Comparison of ENCODE assay signal across 1 cellular context in the genomic region with DNA sequence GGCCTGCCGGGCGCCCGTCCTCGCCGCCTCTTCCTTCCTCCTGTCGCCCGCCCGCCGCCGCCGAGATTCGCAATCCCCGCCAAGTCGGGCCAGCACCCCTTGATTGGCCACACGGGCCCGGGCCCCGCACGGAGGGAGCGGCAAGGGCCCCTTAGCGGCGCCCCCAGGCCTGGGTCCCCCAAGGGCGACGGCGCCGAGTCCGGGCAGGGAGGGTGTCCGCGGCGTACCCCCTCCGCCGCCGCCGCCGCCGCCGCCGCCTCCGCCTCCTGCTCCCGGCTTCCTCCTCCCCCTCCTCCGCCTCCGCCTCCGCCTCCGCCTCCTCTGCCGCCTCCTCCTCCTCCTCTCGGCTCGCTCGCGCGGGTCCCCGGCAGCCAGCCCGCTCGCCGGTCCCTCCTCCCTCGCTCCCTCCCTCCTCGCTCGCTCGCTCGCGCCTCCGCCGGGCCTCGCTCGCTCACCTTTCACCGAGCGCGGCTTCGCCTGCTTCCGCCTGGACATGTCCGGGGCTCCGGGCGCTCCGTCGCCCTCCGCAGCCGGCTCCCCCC.
TF ChIP-seq lines count a peak whose summit lies in the region.

No MANE protein-coding gene starts in this region.

TF ChIP-seq in HepG2, 621 proteins besides CTCF, POLR2A, EP300 and RAD21 (continued from another document and continues in another):
- TF ChIP-seq, protein P1, sequence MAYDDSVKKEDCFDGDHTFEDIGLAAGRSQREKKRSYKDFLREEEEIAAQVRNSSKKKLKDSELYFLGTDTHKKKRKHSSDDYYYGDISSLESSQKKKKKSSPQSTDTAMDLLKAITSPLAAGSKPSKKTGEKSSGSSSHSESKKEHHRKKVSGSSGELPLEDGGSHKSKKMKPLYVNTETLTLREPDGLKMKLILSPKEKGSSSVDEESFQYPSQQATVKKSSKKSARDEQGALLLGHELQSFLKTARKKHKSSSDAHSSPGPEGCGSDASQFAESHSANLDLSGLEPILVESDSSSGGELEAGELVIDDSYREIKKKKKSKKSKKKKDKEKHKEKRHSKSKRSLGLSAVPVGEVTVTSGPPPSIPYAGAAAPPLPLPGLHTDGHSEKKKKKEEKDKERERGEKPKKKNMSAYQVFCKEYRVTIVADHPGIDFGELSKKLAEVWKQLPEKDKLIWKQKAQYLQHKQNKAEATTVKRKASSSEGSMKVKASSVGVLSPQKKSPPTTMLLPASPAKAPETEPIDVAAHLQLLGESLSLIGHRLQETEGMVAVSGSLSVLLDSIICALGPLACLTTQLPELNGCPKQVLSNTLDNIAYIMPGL (CRISPR knock-in tag; IDR thresholded peaks at IDR 0.05; ENCODE audit: borderline replicate concordance in 1 of 2, low read depth in 1 of 2), result peak; percentile 24 to 62; a peak in 2 of 4 replicates
- TF ChIP-seq RFX3 (CRISPR knock-in tag; IDR thresholded peaks at IDR 0.05) (no peak), TOPORS (CRISPR knock-in tag; IDR thresholded peaks at IDR 0.05) (no peak), ZNF605 (CRISPR knock-in tag; IDR thresholded peaks at IDR 0.05) (no peak), ZNF468 (CRISPR knock-in tag; IDR thresholded peaks at IDR 0.05) (0 out of 2 replicates have a peak, but pooled peaks have one; percentile 35), ZNF777 (CRISPR knock-in tag; IDR thresholded peaks at IDR 0.05) (peak; percentile 77), SMC3 (IDR thresholded peaks at IDR 0.05; ENCODE audit: low read length) (no peak), U2AF1 (optimal IDR thresholded peaks at IDR 0.05; ENCODE audit: low read depth, low read length) (no peak), ZNF644 (CRISPR knock-in tag; IDR thresholded peaks at IDR 0.05; ENCODE audit: low read depth) (no peak), MAZ (IDR thresholded peaks at IDR 0.05; ENCODE audit: borderline replicate concordance, low read depth, low read length) (no peak; the same call in 1 of the 2 replicates), MAZ (CRISPR knock-in tag; IDR thresholded peaks at IDR 0.05; ENCODE audit: low read depth) (peak; percentile 56; the same call in 1 of the 2 replicates), NFYC (CRISPR knock-in tag; IDR thresholded peaks at IDR 0.05) (no peak), ZNF264 (CRISPR knock-in tag; IDR thresholded peaks at IDR 0.05) (no peak), ZFP91 (CRISPR knock-in tag; IDR thresholded peaks at IDR 0.05; ENCODE audit: borderline replicate concordance) (no peak), CENPT (CRISPR knock-in tag; IDR thresholded peaks at IDR 0.05; ENCODE audit: low read depth) (no peak), CBX2 (IDR thresholded peaks at IDR 0.05; ENCODE audit: low read depth, low read length) (no peak), CBX2 (CRISPR knock-in tag; IDR thresholded peaks at IDR 0.05; ENCODE audit: low read depth) (0 out of 2 replicates have a peak, but pooled peaks have one; percentile 17), ZNF543 (CRISPR knock-in tag; IDR thresholded peaks at IDR 0.05) (0 out of 2 replicates have a peak, but pooled peaks have one; percentile 26), NFYB (CRISPR knock-in tag; IDR thresholded peaks at IDR 0.05) (peak; percentile 27; the same call in 1 of the 2 replicates), EHMT2 (IDR thresholded peaks at IDR 0.05; ENCODE audit: borderline replicate concordance, low read depth, low read length) (no peak), NR0B2 (CRISPR knock-in tag; IDR thresholded peaks at IDR 0.05) (no peak; the same call in 1 of the 2 replicates), ZNF598 (CRISPR knock-in tag; IDR thresholded peaks at IDR 0.05; ENCODE audit: borderline replicate concordance) (no peak), MEIS2 (CRISPR knock-in tag; IDR thresholded peaks at IDR 0.05) (peak; percentile 26; the same call in 1 of the 2 replicates), FOXO1 (CRISPR knock-in tag; IDR thresholded peaks at IDR 0.05) (peak; percentile 8; the same call in 1 of the 2 replicates), HMGA1 (CRISPR knock-in tag; conservative IDR thresholded peaks at IDR 0.05) (no peak), NFKBIZ (CRISPR knock-in tag; IDR thresholded peaks at IDR 0.05) (no peak), ZMYM2 (CRISPR knock-in tag; IDR thresholded peaks at IDR 0.05) (no peak), ZNF10 (CRISPR knock-in tag; IDR thresholded peaks at IDR 0.05; ENCODE audit: borderline replicate concordance, low read depth) (no peak), ZSCAN12 (CRISPR knock-in tag; IDR thresholded peaks at IDR 0.05) (no peak), ZNF451 (CRISPR knock-in tag; IDR thresholded peaks at IDR 0.05) (no peak), ZFYVE20 (CRISPR knock-in tag; IDR thresholded peaks at IDR 0.05; ENCODE audit: borderline replicate concordance, low read depth) (no peak), ZNF713 (CRISPR knock-in tag; IDR thresholded peaks at IDR 0.05) (no peak), SP140L (CRISPR knock-in tag; IDR thresholded peaks at IDR 0.05; ENCODE audit: borderline replicate concordance) (no peak), ZNF431 (CRISPR knock-in tag; IDR thresholded peaks at IDR 0.05; ENCODE audit: borderline replicate concordance, low read depth) (0 out of 2 replicates have a peak, but pooled peaks have one; percentile 49), ZNF296 (CRISPR knock-in tag; conservative IDR thresholded peaks at IDR 0.05) (no peak), KDM4B (CRISPR knock-in tag; IDR thresholded peaks at IDR 0.05) (no peak)
- TF ChIP-seq, protein P2, sequence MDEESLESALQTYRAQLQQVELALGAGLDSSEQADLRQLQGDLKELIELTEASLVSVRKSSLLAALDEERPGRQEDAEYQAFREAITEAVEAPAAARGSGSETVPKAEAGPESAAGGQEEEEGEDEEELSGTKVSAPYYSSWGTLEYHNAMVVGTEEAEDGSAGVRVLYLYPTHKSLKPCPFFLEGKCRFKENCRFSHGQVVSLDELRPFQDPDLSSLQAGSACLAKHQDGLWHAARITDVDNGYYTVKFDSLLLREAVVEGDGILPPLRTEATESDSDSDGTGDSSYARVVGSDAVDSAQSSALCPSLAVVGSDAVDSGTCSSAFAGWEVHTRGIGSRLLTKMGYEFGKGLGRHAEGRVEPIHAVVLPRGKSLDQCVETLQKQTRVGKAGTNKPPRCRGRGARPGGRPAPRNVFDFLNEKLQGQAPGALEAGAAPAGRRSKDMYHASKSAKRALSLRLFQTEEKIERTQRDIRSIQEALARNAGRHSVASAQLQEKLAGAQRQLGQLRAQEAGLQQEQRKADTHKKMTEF (CRISPR knock-in tag; IDR thresholded peaks at IDR 0.05), result no peak; the same call in 1 of the 2 replicates
- TF ChIP-seq, protein P3, sequence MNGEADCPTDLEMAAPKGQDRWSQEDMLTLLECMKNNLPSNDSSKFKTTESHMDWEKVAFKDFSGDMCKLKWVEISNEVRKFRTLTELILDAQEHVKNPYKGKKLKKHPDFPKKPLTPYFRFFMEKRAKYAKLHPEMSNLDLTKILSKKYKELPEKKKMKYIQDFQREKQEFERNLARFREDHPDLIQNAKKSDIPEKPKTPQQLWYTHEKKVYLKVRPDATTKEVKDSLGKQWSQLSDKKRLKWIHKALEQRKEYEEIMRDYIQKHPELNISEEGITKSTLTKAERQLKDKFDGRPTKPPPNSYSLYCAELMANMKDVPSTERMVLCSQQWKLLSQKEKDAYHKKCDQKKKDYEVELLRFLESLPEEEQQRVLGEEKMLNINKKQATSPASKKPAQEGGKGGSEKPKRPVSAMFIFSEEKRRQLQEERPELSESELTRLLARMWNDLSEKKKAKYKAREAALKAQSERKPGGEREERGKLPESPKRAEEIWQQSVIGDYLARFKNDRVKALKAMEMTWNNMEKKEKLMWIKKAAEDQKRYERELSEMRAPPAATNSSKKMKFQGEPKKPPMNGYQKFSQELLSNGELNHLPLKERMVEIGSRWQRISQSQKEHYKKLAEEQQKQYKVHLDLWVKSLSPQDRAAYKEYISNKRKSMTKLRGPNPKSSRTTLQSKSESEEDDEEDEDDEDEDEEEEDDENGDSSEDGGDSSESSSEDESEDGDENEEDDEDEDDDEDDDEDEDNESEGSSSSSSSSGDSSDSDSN (CRISPR knock-in tag; IDR thresholded peaks at IDR 0.05), result peak; percentile 98
- TF ChIP-seq, protein P4, sequence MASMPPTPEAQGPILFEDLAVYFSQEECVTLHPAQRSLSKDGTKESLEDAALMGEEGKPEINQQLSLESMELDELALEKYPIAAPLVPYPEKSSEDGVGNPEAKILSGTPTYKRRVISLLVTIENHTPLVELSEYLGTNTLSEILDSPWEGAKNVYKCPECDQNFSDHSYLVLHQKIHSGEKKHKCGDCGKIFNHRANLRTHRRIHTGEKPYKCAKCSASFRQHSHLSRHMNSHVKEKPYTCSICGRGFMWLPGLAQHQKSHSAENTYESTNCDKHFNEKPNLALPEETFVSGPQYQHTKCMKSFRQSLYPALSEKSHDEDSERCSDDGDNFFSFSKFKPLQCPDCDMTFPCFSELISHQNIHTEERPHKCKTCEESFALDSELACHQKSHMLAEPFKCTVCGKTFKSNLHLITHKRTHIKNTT (CRISPR knock-in tag; IDR thresholded peaks at IDR 0.05), result no peak
- TF ChIP-seq, protein P5, sequence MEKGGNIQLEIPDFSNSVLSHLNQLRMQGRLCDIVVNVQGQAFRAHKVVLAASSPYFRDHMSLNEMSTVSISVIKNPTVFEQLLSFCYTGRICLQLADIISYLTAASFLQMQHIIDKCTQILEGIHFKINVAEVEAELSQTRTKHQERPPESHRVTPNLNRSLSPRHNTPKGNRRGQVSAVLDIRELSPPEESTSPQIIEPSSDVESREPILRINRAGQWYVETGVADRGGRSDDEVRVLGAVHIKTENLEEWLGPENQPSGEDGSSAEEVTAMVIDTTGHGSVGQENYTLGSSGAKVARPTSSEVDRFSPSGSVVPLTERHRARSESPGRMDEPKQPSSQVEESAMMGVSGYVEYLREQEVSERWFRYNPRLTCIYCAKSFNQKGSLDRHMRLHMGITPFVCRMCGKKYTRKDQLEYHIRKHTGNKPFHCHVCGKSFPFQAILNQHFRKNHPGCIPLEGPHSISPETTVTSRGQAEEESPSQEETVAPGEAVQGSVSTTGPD (CRISPR knock-in tag; IDR thresholded peaks at IDR 0.05), result no peak
- TF ChIP-seq, protein P6, sequence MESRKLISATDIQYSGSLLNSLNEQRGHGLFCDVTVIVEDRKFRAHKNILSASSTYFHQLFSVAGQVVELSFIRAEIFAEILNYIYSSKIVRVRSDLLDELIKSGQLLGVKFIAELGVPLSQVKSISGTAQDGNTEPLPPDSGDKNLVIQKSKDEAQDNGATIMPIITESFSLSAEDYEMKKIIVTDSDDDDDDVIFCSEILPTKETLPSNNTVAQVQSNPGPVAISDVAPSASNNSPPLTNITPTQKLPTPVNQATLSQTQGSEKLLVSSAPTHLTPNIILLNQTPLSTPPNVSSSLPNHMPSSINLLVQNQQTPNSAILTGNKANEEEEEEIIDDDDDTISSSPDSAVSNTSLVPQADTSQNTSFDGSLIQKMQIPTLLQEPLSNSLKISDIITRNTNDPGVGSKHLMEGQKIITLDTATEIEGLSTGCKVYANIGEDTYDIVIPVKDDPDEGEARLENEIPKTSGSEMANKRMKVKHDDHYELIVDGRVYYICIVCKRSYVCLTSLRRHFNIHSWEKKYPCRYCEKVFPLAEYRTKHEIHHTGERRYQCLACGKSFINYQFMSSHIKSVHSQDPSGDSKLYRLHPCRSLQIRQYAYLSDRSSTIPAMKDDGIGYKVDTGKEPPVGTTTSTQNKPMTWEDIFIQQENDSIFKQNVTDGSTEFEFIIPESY (CRISPR knock-in tag; IDR thresholded peaks at IDR 0.05), result no peak
- TF ChIP-seq, protein P7, sequence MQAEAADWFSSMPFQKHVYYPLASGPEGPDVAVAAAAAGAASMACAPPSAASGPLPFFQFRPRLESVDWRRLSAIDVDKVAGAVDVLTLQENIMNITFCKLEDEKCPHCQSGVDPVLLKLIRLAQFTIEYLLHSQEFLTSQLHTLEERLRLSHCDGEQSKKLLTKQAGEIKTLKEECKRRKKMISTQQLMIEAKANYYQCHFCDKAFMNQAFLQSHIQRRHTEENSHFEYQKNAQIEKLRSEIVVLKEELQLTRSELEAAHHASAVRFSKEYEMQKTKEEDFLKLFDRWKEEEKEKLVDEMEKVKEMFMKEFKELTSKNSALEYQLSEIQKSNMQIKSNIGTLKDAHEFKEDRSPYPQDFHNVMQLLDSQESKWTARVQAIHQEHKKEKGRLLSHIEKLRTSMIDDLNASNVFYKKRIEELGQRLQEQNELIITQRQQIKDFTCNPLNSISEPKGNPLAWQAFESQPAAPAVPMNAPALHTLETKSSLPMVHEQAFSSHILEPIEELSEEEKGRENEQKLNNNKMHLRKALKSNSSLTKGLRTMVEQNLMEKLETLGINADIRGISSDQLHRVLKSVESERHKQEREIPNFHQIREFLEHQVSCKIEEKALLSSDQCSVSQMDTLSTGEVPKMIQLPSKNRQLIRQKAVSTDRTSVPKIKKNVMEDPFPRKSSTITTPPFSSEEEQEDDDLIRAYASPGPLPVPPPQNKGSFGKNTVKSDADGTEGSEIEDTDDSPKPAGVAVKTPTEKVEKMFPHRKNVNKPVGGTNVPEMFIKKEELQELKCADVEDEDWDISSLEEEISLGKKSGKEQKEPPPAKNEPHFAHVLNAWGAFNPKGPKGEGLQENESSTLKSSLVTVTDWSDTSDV (CRISPR knock-in tag; IDR thresholded peaks at IDR 0.05), result no peak
- TF ChIP-seq, protein P8, sequence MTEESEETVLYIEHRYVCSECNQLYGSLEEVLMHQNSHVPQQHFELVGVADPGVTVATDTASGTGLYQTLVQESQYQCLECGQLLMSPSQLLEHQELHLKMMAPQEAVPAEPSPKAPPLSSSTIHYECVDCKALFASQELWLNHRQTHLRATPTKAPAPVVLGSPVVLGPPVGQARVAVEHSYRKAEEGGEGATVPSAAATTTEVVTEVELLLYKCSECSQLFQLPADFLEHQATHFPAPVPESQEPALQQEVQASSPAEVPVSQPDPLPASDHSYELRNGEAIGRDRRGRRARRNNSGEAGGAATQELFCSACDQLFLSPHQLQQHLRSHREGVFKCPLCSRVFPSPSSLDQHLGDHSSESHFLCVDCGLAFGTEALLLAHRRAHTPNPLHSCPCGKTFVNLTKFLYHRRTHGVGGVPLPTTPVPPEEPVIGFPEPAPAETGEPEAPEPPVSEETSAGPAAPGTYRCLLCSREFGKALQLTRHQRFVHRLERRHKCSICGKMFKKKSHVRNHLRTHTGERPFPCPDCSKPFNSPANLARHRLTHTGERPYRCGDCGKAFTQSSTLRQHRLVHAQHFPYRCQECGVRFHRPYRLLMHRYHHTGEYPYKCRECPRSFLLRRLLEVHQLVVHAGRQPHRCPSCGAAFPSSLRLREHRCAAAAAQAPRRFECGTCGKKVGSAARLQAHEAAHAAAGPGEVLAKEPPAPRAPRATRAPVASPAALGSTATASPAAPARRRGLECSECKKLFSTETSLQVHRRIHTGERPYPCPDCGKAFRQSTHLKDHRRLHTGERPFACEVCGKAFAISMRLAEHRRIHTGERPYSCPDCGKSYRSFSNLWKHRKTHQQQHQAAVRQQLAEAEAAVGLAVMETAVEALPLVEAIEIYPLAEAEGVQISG (CRISPR knock-in tag; IDR thresholded peaks at IDR 0.05), result no peak
